10 cellular contexts compared by ENCODE assay signal in genomic region chr16:83954577-83955016, GRCh38. TPM values are rescaled to one million over a fixed set of nuclear protein-coding genes. Genes with fewer than 3 reads are reported as not detected.
DNase-seq lines count a peak whose midpoint lies in the region; ATAC-seq and TF ChIP-seq lines count a peak whose summit lies in the region.
"Had no signal": no experiment of that assay in that cellular context is flagged by ENCODE, and none has a peak within 500 bp of the region (broad histone marks: within the 10 kb centered on the region; RNA-seq: fewer than 3 reads in every experiment).

No MANE protein-coding gene starts in this region.

- H2BK15ac ChIP-seq in mesendoderm (replicated peaks; ENCODE audit: low read depth): no peak overlapping the region

- peak overlapping the region; percentile 96 to 98 for H3K27ac ChIP-seq in coronary artery
- no peak overlapping the region for H3K27ac ChIP-seq in mesendoderm (ENCODE audit: low read depth, low read length)
- H3K27ac ChIP-seq: cardiac muscle cell had no signal

- H3K4me1 Mint-ChIP-seq in activated naive CD8-positive, alpha-beta T cell treated with anti-CD3 and anti-CD28 coated beads, Interleukin-2, amount 10 ng/mL, durations not matched to agents 7 days and 5 days: peaks cover 8% of the 10 kb centered on the region
- H3K4me1 Mint-ChIP-seq in activated naive CD8-positive, alpha-beta T cell treated with anti-CD3 and anti-CD28 coated beads, Interleukin-2, amount 50 U/mL, for 24 hours: peaks cover 15% of the 10 kb centered on the region

- no peak for DNase-seq in activated naive CD8-positive, alpha-beta T cell treated with anti-CD3 and anti-CD28 coated beads, Interleukin-2, amount 10 ng/mL, durations not matched to agents 7 days and 5 days
- DNase-seq in activated naive CD8-positive, alpha-beta T cell treated with anti-CD3 and anti-CD28 coated beads, Interleukin-2, amount 50 U/mL, for 24 hours: no peak
- peak; percentile 82 for DNase-seq in coronary artery (ENCODE audit: low spot score)
- DNase-seq in mesendoderm: peak; percentile 94
- DNase-seq in GM19240 (ENCODE audit: insufficient read length, low spot score): no peak
- DNase-seq in NCI-H226: no peak
- DNase-seq in stimulated activated CD4-positive, alpha-beta T cell treated with anti-CD3 and anti-CD28 coated beads, Interleukin-2, amount 100 ng/mL, for 24 hours: no peak

- no peak overlapping the region for H3K18ac ChIP-seq in mesendoderm (ENCODE audit: low read length)

- H3K4me3 Mint-ChIP-seq in activated naive CD8-positive, alpha-beta T cell treated with anti-CD3 and anti-CD28 coated beads, Interleukin-2, amount 10 ng/mL, durations not matched to agents 7 days and 5 days: peak overlapping the region; percentile 9
- H3K4me3 Mint-ChIP-seq in activated naive CD8-positive, alpha-beta T cell treated with anti-CD3 and anti-CD28 coated beads, Interleukin-2, amount 50 U/mL, for 24 hours: no peak overlapping the region

- H3K9me3 Mint-ChIP-seq in activated naive CD8-positive, alpha-beta T cell treated with anti-CD3 and anti-CD28 coated beads, Interleukin-2, amount 10 ng/mL, durations not matched to agents 7 days and 5 days: no peaks in the 10 kb centered on the region
- no peaks in the 10 kb centered on the region for H3K9me3 Mint-ChIP-seq in activated naive CD8-positive, alpha-beta T cell treated with anti-CD3 and anti-CD28 coated beads, Interleukin-2, amount 50 U/mL, for 24 hours
- H3K9me3 Mint-ChIP-seq: CD4-positive, CD25-positive, alpha-beta regulatory T cell had no signal

- no peak for ATAC-seq in activated naive CD8-positive, alpha-beta T cell treated with anti-CD3 and anti-CD28 coated beads, Interleukin-2, amount 10 ng/mL, durations not matched to agents 7 days and 5 days (ENCODE audit: low read depth)
- ATAC-seq in activated naive CD8-positive, alpha-beta T cell treated with anti-CD3 and anti-CD28 coated beads, Interleukin-2, amount 50 U/mL, for 24 hours: no peak
- no peak for ATAC-seq in GM21723 (IDR thresholded peaks at IDR 0.05; ENCODE audit: unreplicated experiment)

- H3K36me3 Mint-ChIP-seq in activated naive CD8-positive, alpha-beta T cell treated with anti-CD3 and anti-CD28 coated beads, Interleukin-2, amount 10 ng/mL, durations not matched to agents 7 days and 5 days: no peaks in the 10 kb centered on the region
- H3K36me3 Mint-ChIP-seq in activated naive CD8-positive, alpha-beta T cell treated with anti-CD3 and anti-CD28 coated beads, Interleukin-2, amount 50 U/mL, for 24 hours (ENCODE audit: low read depth): no peaks in the 10 kb centered on the region
- H3K36me3 Mint-ChIP-seq: CD4-positive, CD25-positive, alpha-beta regulatory T cell had no signal

- no CpG with 5 or more reads among the region's 9 CpGs for WGBS in mesendoderm (ENCODE audit: extremely low coverage, insufficient coverage, low lambda C conversion rate)

- no peak overlapping the region for H3K4me2 ChIP-seq in mesendoderm (ENCODE audit: low read length)

- H4K5ac ChIP-seq in mesendoderm (ENCODE audit: low read length): no peak overlapping the region

- H3K56ac ChIP-seq in mesendoderm (ENCODE audit: low read length): peak overlapping the region; percentile 3

- peaks cover 2% of the 10 kb centered on the region for H3K4me1 ChIP-seq in mesendoderm (ENCODE audit: control insufficient read depth, low read depth, low read length)

- no peak overlapping the region for H2AK5ac ChIP-seq in mesendoderm (ENCODE audit: low read length)

- no peak overlapping the region for H3K23ac ChIP-seq in mesendoderm (ENCODE audit: low read length)

- H3K79me2 ChIP-seq in mesendoderm (ENCODE audit: control insufficient read depth, insufficient read depth, low read length): no peaks in the 10 kb centered on the region

- no peak for TF ChIP-seq CTCF in coronary artery (IDR thresholded peaks at IDR 0.05)

- H3K4me3 ChIP-seq in coronary artery (peak overlapping the region; percentile 78), mesendoderm (ENCODE audit: low read length) (no peak overlapping the region)
- H3K4me3 ChIP-seq: cardiac muscle cell had no signal

- H3K27me3 ChIP-seq in mesendoderm (ENCODE audit: insufficient read depth, low read length, poor library complexity): no peaks in the 10 kb centered on the region

- no peaks in the 10 kb centered on the region for H3K79me1 ChIP-seq in mesendoderm (ENCODE audit: low read length)

- no peak overlapping the region for H3K27ac Mint-ChIP-seq in activated naive CD8-positive, alpha-beta T cell treated with anti-CD3 and anti-CD28 coated beads, Interleukin-2, amount 10 ng/mL, durations not matched to agents 7 days and 5 days
- no peak overlapping the region for H3K27ac Mint-ChIP-seq in activated naive CD8-positive, alpha-beta T cell treated with anti-CD3 and anti-CD28 coated beads, Interleukin-2, amount 50 U/mL, for 24 hours
- H3K27ac Mint-ChIP-seq: CD4-positive, CD25-positive, alpha-beta regulatory T cell had no signal

- H3K9ac ChIP-seq in mesendoderm (ENCODE audit: low read length): no peak overlapping the region

- no peak overlapping the region for H3K4ac ChIP-seq in mesendoderm (ENCODE audit: low read depth, low read length)

- peaks cover 9% of the 10 kb centered on the region for H3K27me3 Mint-ChIP-seq in activated naive CD8-positive, alpha-beta T cell treated with anti-CD3 and anti-CD28 coated beads, Interleukin-2, amount 10 ng/mL, durations not matched to agents 7 days and 5 days
- peaks cover 16% of the 10 kb centered on the region for H3K27me3 Mint-ChIP-seq in activated naive CD8-positive, alpha-beta T cell treated with anti-CD3 and anti-CD28 coated beads, Interleukin-2, amount 50 U/mL, for 24 hours
- H3K27me3 Mint-ChIP-seq: CD4-positive, CD25-positive, alpha-beta regulatory T cell had no signal

- no peak overlapping the region for H2BK120ac ChIP-seq in mesendoderm (ENCODE audit: low read depth, low read length)

- H2BK5ac ChIP-seq in mesendoderm (ENCODE audit: low read length): no peak overlapping the region

- no peaks in the 10 kb centered on the region for H3K36me3 ChIP-seq in mesendoderm (ENCODE audit: control insufficient read depth, insufficient read depth, low read length)
- H3K36me3 ChIP-seq: cardiac muscle cell had no signal

- POLR2A ChIA-PET in activated naive CD8-positive, alpha-beta T cell treated with anti-CD3 and anti-CD28 coated beads, Interleukin-2, amount 10 ng/mL, durations not matched to agents 7 days and 5 days (lab: Charles Lee): interaction anchor here (0.9 kb wide), 1 partner anchor 232 kb away, joined by 3 read pairs; the partner anchor contains the start of gene TAF1C

- H4K8ac ChIP-seq in mesendoderm (ENCODE audit: low read depth, low read length): no peak overlapping the region

RNA-seq across cellular contexts. Expression of gene OSGIN1, which starts 1.6 kb away (rescaled TPM):
- 1 to 10 TPM in 1 of 2 experiments, under 1 TPM in 1; 0.85 to 1.1 TPM for total RNA-seq in activated naive CD8-positive, alpha-beta T cell treated with anti-CD3 and anti-CD28 coated beads, Interleukin-2, amount 10 ng/mL, durations not matched to agents 7 days and 5 days
- 0.25 TPM for polyA plus RNA-seq in mesendoderm (2013, experiment 1 of 2)
- 0.18 TPM for polyA plus RNA-seq in mesendoderm (2013, experiment 2 of 2)

RNA-seq across cellular contexts. Expression of gene NECAB2, which starts 13.4 kb away (rescaled TPM):
- total RNA-seq in activated naive CD8-positive, alpha-beta T cell treated with anti-CD3 and anti-CD28 coated beads, Interleukin-2, amount 10 ng/mL, durations not matched to agents 7 days and 5 days: not detected
- 0.53 TPM for polyA plus RNA-seq in mesendoderm (2013, experiment 1 of 2)
- polyA plus RNA-seq in mesendoderm (2013, experiment 2 of 2): 0.76 TPM
- total RNA-seq: CD4-positive, CD25-positive, alpha-beta regulatory T cell had no signal
- polyA plus RNA-seq: CD4-positive, CD25-positive, alpha-beta regulatory T cell had no signal

RNA-seq across cellular contexts. Expression of gene MLYCD, which starts 55.7 kb away (rescaled TPM):
- 1 to 10 TPM; 6.1 to 7.0 TPM for total RNA-seq in activated naive CD8-positive, alpha-beta T cell treated with anti-CD3 and anti-CD28 coated beads, Interleukin-2, amount 10 ng/mL, durations not matched to agents 7 days and 5 days
- polyA plus RNA-seq in mesendoderm (2013, experiment 1 of 2): 1.5 TPM
- 1.5 TPM for polyA plus RNA-seq in mesendoderm (2013, experiment 2 of 2)

Comparison
In these comparisons a context has a peak if more than half of its experiments do, and no peak if none do; other contexts are left out.
1. DNase-seq: peak in coronary artery (single experiment) and mesendoderm (single experiment); none in activated naive CD8-positive, alpha-beta T cell treated with anti-CD3 and anti-CD28 coated beads, Interleukin-2, amount 10 ng/mL, durations not matched to agents 7 days and 5 days (single experiment), activated naive CD8-positive, alpha-beta T cell treated with anti-CD3 and anti-CD28 coated beads, Interleukin-2, amount 50 U/mL, for 24 hours (single experiment), GM19240 (single experiment), NCI-H226 (single experiment) and stimulated activated CD4-positive, alpha-beta T cell treated with anti-CD3 and anti-CD28 coated beads, Interleukin-2, amount 100 ng/mL, for 24 hours (0 of 2).